9 cellular contexts compared by ENCODE assay signal in the genomic region with DNA sequence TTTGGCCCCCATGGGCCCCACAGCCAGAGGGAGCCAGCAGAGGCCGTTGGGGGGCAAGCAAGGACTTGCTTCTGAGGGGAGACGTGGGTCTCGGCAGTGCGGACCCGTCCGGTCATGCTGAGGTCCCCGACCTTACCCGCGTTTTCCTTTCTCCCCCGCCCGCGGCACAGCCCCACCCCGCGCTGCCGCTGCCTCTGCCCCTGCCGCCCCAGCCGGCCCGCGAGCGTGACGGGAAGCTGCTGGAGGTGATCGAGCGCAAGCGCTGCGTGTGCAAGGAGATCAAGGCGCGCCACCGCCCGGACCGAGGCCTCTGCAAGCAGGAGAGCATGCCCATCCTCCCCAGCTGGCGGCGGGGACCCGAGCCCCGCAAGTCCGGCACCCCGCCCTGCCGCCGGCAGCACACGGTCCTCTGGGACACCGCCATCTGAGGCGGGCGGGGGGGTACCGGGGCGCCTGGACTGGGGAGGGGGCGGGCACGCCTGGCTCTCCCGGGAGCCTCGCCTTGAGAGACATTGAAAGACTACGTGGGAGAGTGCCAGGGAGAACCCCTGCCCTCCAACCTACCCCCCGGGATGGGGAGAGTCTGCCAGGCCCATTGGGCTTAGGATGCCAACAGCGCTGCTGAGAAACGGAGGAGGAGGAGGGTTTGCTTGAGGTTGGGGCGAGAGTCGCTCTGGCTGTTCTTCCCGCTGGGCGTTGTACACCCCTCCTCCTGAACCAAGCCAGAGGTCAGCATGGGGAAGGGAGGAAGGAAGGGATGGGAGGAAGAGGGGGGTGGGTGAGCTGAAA. TPM values are rescaled to one million over a fixed set of nuclear protein-coding genes. Genes with fewer than 3 reads are reported as not detected.
A peak's percentile ranks its signal among the peaks of the same experiment; 100 is the strongest.
DNase-seq lines count a peak whose midpoint lies in the region; ATAC-seq and TF ChIP-seq lines count a peak whose summit lies in the region.
"Had no signal": no experiment of that assay in that cellular context is flagged by ENCODE, and none has a peak within 500 bp of the region (broad histone marks: within the 10 kb centered on the region; RNA-seq: fewer than 3 reads in every experiment).

No MANE protein-coding gene starts in this region.

- H3K4me3 Mint-ChIP-seq in activated CD8-positive, alpha-beta memory T cell treated with anti-CD3 and anti-CD28 coated beads, Interleukin-2, amount 10 ng/mL, durations not matched to agents 7 days and 5 days, result peak overlapping the region; percentile 48
- peak overlapping the region; percentile 76 for H3K4me3 Mint-ChIP-seq in neural progenitor cell

- H3K9me3 ChIP-seq in esophagus (ENCODE audit: control insufficient read depth in 2 of 2, insufficient read depth in 1 of 2, low read depth in 1 of 2, low read length in 1 of 2) (no peaks in the 10 kb centered on the region), neural progenitor cell (ENCODE audit: low read depth) (no peaks in the 10 kb centered on the region)

- no peak for TF ChIP-seq CTCF in neural progenitor cell (IDR thresholded peaks at IDR 0.05)

- H2AFZ ChIP-seq in neural progenitor cell (replicated peaks), result peak overlapping the region; percentile 81

- CTCF ChIA-PET in activated CD8-positive, alpha-beta memory T cell treated with anti-CD3 and anti-CD28 coated beads, Interleukin-2, amount 10 ng/mL, durations not matched to agents 7 days and 5 days (lab: Charles Lee), result interaction anchor here (0.6 to 5.2 kb wide), 13 partner anchors 13 to 199 kb away, joined by 3 to 41 read pairs (median 4); partner anchors contain the start of gene TSC22D4

- ATAC-seq in activated CD8-positive, alpha-beta memory T cell treated with anti-CD3 and anti-CD28 coated beads, Interleukin-2, amount 10 ng/mL, durations not matched to agents 7 days and 5 days, result peak; percentile 87
- ATAC-seq in HG02981 (IDR thresholded peaks at IDR 0.05; ENCODE audit: unreplicated experiment), result no peak

- H3K4me1 ChIP-seq in esophagus (ENCODE audit: control insufficient read depth in 2 of 2, insufficient read depth in 2 of 2, low read length in 1 of 2) (peaks cover 0 to 2% of the 10 kb centered on the region in 2 donors), neural progenitor cell (peaks cover 26% of the 10 kb centered on the region), urinary bladder (ENCODE audit: insufficient read depth) (no peaks in the 10 kb centered on the region)

- no peaks in the 10 kb centered on the region for H3K36me3 ChIP-seq in esophagus (ENCODE audit: control insufficient read depth in 2 of 2, insufficient read depth in 2 of 2, low read length in 1 of 2)
- no peaks in the 10 kb centered on the region for H3K36me3 ChIP-seq in neural progenitor cell
- H3K36me3 ChIP-seq in urinary bladder (ENCODE audit: insufficient read depth), result no peaks in the 10 kb centered on the region

- H3K27ac Mint-ChIP-seq in activated CD8-positive, alpha-beta memory T cell treated with anti-CD3 and anti-CD28 coated beads, Interleukin-2, amount 10 ng/mL, durations not matched to agents 7 days and 5 days, result no peak overlapping the region
- no peak overlapping the region for H3K27ac Mint-ChIP-seq in neural progenitor cell

- no peaks in the 10 kb centered on the region for H3K36me3 Mint-ChIP-seq in activated CD8-positive, alpha-beta memory T cell treated with anti-CD3 and anti-CD28 coated beads, Interleukin-2, amount 10 ng/mL, durations not matched to agents 7 days and 5 days
- peaks cover 11% of the 10 kb centered on the region for H3K36me3 Mint-ChIP-seq in neural progenitor cell

- peaks cover 14% of the 10 kb centered on the region for H3K27me3 Mint-ChIP-seq in activated CD8-positive, alpha-beta memory T cell treated with anti-CD3 and anti-CD28 coated beads, Interleukin-2, amount 10 ng/mL, durations not matched to agents 7 days and 5 days
- peaks cover 10% of the 10 kb centered on the region for H3K27me3 Mint-ChIP-seq in neural progenitor cell (ENCODE audit: insufficient read depth, low read depth)

- H3K27ac ChIP-seq in esophagus (ENCODE audit: low read depth in 2 of 2, low read length in 1 of 2) (no peak overlapping the region), neural progenitor cell (no peak overlapping the region), urinary bladder (ENCODE audit: low read depth) (no peak overlapping the region)
- H3K27ac ChIP-seq: C4-2B had no signal

- H3K27me3 ChIP-seq in esophagus (ENCODE audit: control insufficient read depth in 1 of 2, insufficient read depth in 2 of 2, low read length in 2 of 2) (no peaks in the 10 kb centered on the region), neural progenitor cell (peaks cover 17% of the 10 kb centered on the region)

- peaks cover 4% of the 10 kb centered on the region for H3F3A ChIP-seq in neural progenitor cell (ENCODE audit: low read depth)

- no peaks in the 10 kb centered on the region for H3K79me2 ChIP-seq in neural progenitor cell (ENCODE audit: low read depth)

- H4K20me1 ChIP-seq in neural progenitor cell (ENCODE audit: low read depth), result no peaks in the 10 kb centered on the region

- H3K4me2 ChIP-seq in neural progenitor cell, result peak overlapping the region; percentile 80

- peaks cover 7% of the 10 kb centered on the region for H3K4me1 Mint-ChIP-seq in activated CD8-positive, alpha-beta memory T cell treated with anti-CD3 and anti-CD28 coated beads, Interleukin-2, amount 10 ng/mL, durations not matched to agents 7 days and 5 days
- peaks cover 48% of the 10 kb centered on the region for H3K4me1 Mint-ChIP-seq in neural progenitor cell

- H3K9ac ChIP-seq in neural progenitor cell, result no peak overlapping the region

- WGBS in esophagus, 2 donors, result 4 to 6% methylated on average over 43 to 56 of the region's 56 CpGs
- 7% methylated on average over 56 of the region's 56 CpGs for WGBS in urinary bladder

- DNase-seq in NOMO-1 (lab: John Stamatoyannopoulos, UW; ENCODE audit: unreplicated experiment in 2 of 2) (peak; percentile 30 to 40), NOMO-1 treated with dmso at 0.1 percent for 144 hours (lab: John Stamatoyannopoulos, UW; ENCODE audit: unreplicated experiment) (no peak), neural progenitor cell (ENCODE audit: low spot score) (peak; percentile 73), NCI-H1092 treated with DMSO at 0.1 percent for 48 hours (lab: John Stamatoyannopoulos, UW) (no peak)
- peak; percentile 72 for DNase-seq in activated CD8-positive, alpha-beta memory T cell treated with anti-CD3 and anti-CD28 coated beads, Interleukin-2, amount 10 ng/mL, durations not matched to agents 7 days and 5 days

- no peaks in the 10 kb centered on the region for H3K9me3 Mint-ChIP-seq in activated CD8-positive, alpha-beta memory T cell treated with anti-CD3 and anti-CD28 coated beads, Interleukin-2, amount 10 ng/mL, durations not matched to agents 7 days and 5 days (ENCODE audit: low read depth)
- H3K9me3 Mint-ChIP-seq in neural progenitor cell, result no peaks in the 10 kb centered on the region

- H3K4me3 ChIP-seq in esophagus (ENCODE audit: low read depth in 1 of 2, low read length in 2 of 2), result peak overlapping the region; percentile 20 to 24
- peak overlapping the region; percentile 46 for H3K4me3 ChIP-seq in neural progenitor cell
- peak overlapping the region; percentile 30 for H3K4me3 ChIP-seq in urinary bladder (ENCODE audit: low read depth, low read length)

RNA-seq across cellular contexts. Expression of gene NYAP1, which starts 9.9 kb away (rescaled TPM):
- under 1 TPM; 0.07 to 0.12 TPM for total RNA-seq in activated CD8-positive, alpha-beta memory T cell treated with anti-CD3 and anti-CD28 coated beads, Interleukin-2, amount 10 ng/mL, durations not matched to agents 7 days and 5 days
- polyA plus RNA-seq in esophagus (1 to 10 TPM in 1 of 2 donors, under 1 TPM in 1; 0.32 to 1.3 TPM), urinary bladder (1.5 TPM)
- total RNA-seq in neural progenitor cell (ENCODE audit: low replicate concordance) (1.2 and 6.7 TPM in 2 replicates), urinary bladder (1.6 TPM)

RNA-seq across cellular contexts. Expression of gene TSC22D4, which starts 14.7 kb away (rescaled TPM):
- 100 to 1,000 TPM; 128 to 144 TPM for total RNA-seq in activated CD8-positive, alpha-beta memory T cell treated with anti-CD3 and anti-CD28 coated beads, Interleukin-2, amount 10 ng/mL, durations not matched to agents 7 days and 5 days
- polyA plus RNA-seq in esophagus (10 to 100 TPM; 40.0 to 60.0 TPM), urinary bladder (49.6 TPM)
- total RNA-seq in neural progenitor cell (ENCODE audit: low replicate concordance) (11.0 and 17.6 TPM in 2 replicates), urinary bladder (16.6 TPM)

RNA-seq across cellular contexts. Expression of gene SPACDR, which starts 29.6 kb away (rescaled TPM):
- 1 to 10 TPM; 3.8 to 5.0 TPM for total RNA-seq in activated CD8-positive, alpha-beta memory T cell treated with anti-CD3 and anti-CD28 coated beads, Interleukin-2, amount 10 ng/mL, durations not matched to agents 7 days and 5 days
- polyA plus RNA-seq in esophagus (under 1 TPM; 0.31 to 0.65 TPM), urinary bladder (0.62 TPM)
- total RNA-seq in neural progenitor cell (ENCODE audit: low replicate concordance) (0.71 TPM in 1 of 2 replicates, not detected in the other), urinary bladder (not detected)

RNA-seq across cellular contexts. Expression of gene AGFG2, which starts 45.3 kb away (rescaled TPM):
- 10 to 100 TPM; 61.4 to 82.5 TPM for total RNA-seq in activated CD8-positive, alpha-beta memory T cell treated with anti-CD3 and anti-CD28 coated beads, Interleukin-2, amount 10 ng/mL, durations not matched to agents 7 days and 5 days
- polyA plus RNA-seq in esophagus (10 to 100 TPM; 15.8 to 37.9 TPM), urinary bladder (36.6 TPM)
- total RNA-seq in neural progenitor cell (ENCODE audit: low replicate concordance) (1.2 and 5.6 TPM in 2 replicates), urinary bladder (9.9 TPM)

RNA-seq across cellular contexts. Expression of gene PPP1R35, which starts 57.4 kb away (rescaled TPM):
- 100 to 1,000 TPM in 1 of 2 experiments, 10 to 100 TPM in 1; 77.6 to 101 TPM for total RNA-seq in activated CD8-positive, alpha-beta memory T cell treated with anti-CD3 and anti-CD28 coated beads, Interleukin-2, amount 10 ng/mL, durations not matched to agents 7 days and 5 days
- polyA plus RNA-seq in esophagus (10 to 100 TPM; 32.1 to 61.5 TPM), urinary bladder (33.6 TPM)
- total RNA-seq in neural progenitor cell (ENCODE audit: low replicate concordance) (7.3 and 33.0 TPM in 2 replicates), urinary bladder (5.1 TPM)

Comparison
In these comparisons a context has a peak if more than half of its experiments do, and no peak if none do; other contexts are left out.
1. DNase-seq: peak in NOMO-1 (2 of 2), activated CD8-positive, alpha-beta memory T cell treated with anti-CD3 and anti-CD28 coated beads, Interleukin-2, amount 10 ng/mL, durations not matched to agents 7 days and 5 days (single experiment) and neural progenitor cell (single experiment); none in NOMO-1 treated with dmso at 0.1 percent for 144 hours (single experiment) and NCI-H1092 treated with DMSO at 0.1 percent for 48 hours (single experiment).
2. Peak in every context shown above with its lines, with median percentiles within 50 percentile points of each other: H3K4me3 ChIP-seq.